Comparison of ENCODE assay signal across 34 cellular contexts in genomic region chr17:54518706-54519105, GRCh38.
"Had no signal": no experiment of that assay in that cellular context is flagged by ENCODE, and none has a peak within 500 bp of the region (broad histone marks: within the 10 kb centered on the region; RNA-seq: fewer than 3 reads in every experiment).

No MANE protein-coding gene starts in this region.

- ATAC-seq: activated CD4-positive, alpha-beta T cell treated with anti-CD3 and anti-CD28 coated beads for 36 hours; activated CD4-positive, CD25-positive, alpha-beta regulatory T cell treated with anti-CD3 and anti-CD28 coated beads, Interleukin-2, amount 50 U/mL, for 24 hours; activated CD8-positive, alpha-beta T cell treated with anti-CD3 and anti-CD28 coated beads, Interleukin-2, amount 10 ng/mL, durations not matched to agents 7 days and 5 days; activated T-cell treated with anti-CD3 and anti-CD28 coated beads, Interleukin-2, amount 50 U/mL, for 4 hours; activated T-cell treated with anti-CD3 and anti-CD28 coated beads, Interleukin-2, amount 50 U/mL, for 72 hours; activated T-helper 17 cell treated with anti-CD3 and anti-CD28 coated beads, Interleukin-2, amount 50 U/mL, for 72 hours; body of pancreas; T-cell; T-helper 17 cell; WTC11 had no signal

- H3K27me3 Mint-ChIP-seq: activated CD4-positive, alpha-beta memory T cell treated with anti-CD3 and anti-CD28 coated beads, Interleukin-2, amount 10 ng/mL, durations not matched to agents 7 days and 5 days; activated CD4-positive, alpha-beta T cell treated with anti-CD3 and anti-CD28 coated beads for 36 hours; activated CD4-positive, alpha-beta T cell treated with anti-CD3 and anti-CD28 coated beads, Interleukin-2, amount 10 ng/mL, durations not matched to agents 7 days and 5 days; activated naive CD8-positive, alpha-beta T cell; activated naive CD8-positive, alpha-beta T cell treated with anti-CD3 and anti-CD28 coated beads, Interleukin-2, amount 10 ng/mL, durations not matched to agents 7 days and 5 days; activated T-helper 17 cell treated with anti-CD3 and anti-CD28 coated beads, Interleukin-2, amount 50 U/mL, for 72 hours; T-cell; T-helper 17 cell had no signal

- H3K27ac ChIP-seq: adrenal gland, body of pancreas, brain microvascular endothelial cell, breast epithelium, VCaP had no signal

- H3K4me1 Mint-ChIP-seq: activated CD4-positive, alpha-beta memory T cell treated with anti-CD3 and anti-CD28 coated beads, Interleukin-2, amount 10 ng/mL, durations not matched to agents 7 days and 5 days; activated CD4-positive, alpha-beta T cell treated with anti-CD3 and anti-CD28 coated beads for 36 hours; activated CD4-positive, alpha-beta T cell treated with anti-CD3 and anti-CD28 coated beads, Interleukin-2, amount 10 ng/mL, durations not matched to agents 7 days and 5 days; activated naive CD8-positive, alpha-beta T cell treated with anti-CD3 and anti-CD28 coated beads, Interleukin-2, amount 10 ng/mL, durations not matched to agents 7 days and 5 days; activated T-helper 17 cell treated with anti-CD3 and anti-CD28 coated beads, Interleukin-2, amount 50 U/mL, for 72 hours; T-cell; T-helper 17 cell; WTC11 had no signal

- H3K27ac Mint-ChIP-seq: activated CD4-positive, alpha-beta memory T cell treated with anti-CD3 and anti-CD28 coated beads, Interleukin-2, amount 10 ng/mL, durations not matched to agents 7 days and 5 days; activated CD4-positive, alpha-beta T cell treated with anti-CD3 and anti-CD28 coated beads for 36 hours; activated CD4-positive, alpha-beta T cell treated with anti-CD3 and anti-CD28 coated beads, Interleukin-2, amount 10 ng/mL, durations not matched to agents 7 days and 5 days; activated CD8-positive, alpha-beta T cell treated with anti-CD3 and anti-CD28 coated beads, Interleukin-2, amount 10 ng/mL, durations not matched to agents 7 days and 5 days; activated naive CD4-positive, alpha-beta T cell treated with anti-CD3 and anti-CD28 coated beads for 36 hours; activated naive CD8-positive, alpha-beta T cell; activated naive CD8-positive, alpha-beta T cell treated with anti-CD3 and anti-CD28 coated beads, Interleukin-2, amount 10 ng/mL, durations not matched to agents 7 days and 5 days; activated T-cell treated with anti-CD3 and anti-CD28 coated beads, Interleukin-2, amount 50 U/mL, for 72 hours; activated T-helper 1 cell treated with anti-CD3 and anti-CD28 coated beads, Interleukin-12 subunit alpha, Interleukin-12 subunit beta, Interleukin-2, Interleukin-4 antibody, amounts not matched to agents 30 ng/mL and 10 ng/mL and 1 ng/mL, durations not matched to agents 14 hours and 24 hours and 36 hours; activated T-helper 17 cell treated with anti-CD3 and anti-CD28 coated beads, Interleukin-2, amount 50 U/mL, for 72 hours; T-cell; T-helper 17 cell; WTC11 had no signal

- H3K4me1 ChIP-seq: adrenal gland, breast epithelium had no signal

- H3K4me3 Mint-ChIP-seq: activated CD4-positive, alpha-beta memory T cell treated with anti-CD3 and anti-CD28 coated beads, Interleukin-2, amount 10 ng/mL, durations not matched to agents 7 days and 5 days; activated CD4-positive, alpha-beta T cell treated with anti-CD3 and anti-CD28 coated beads for 36 hours; activated CD4-positive, alpha-beta T cell treated with anti-CD3 and anti-CD28 coated beads, Interleukin-2, amount 10 ng/mL, durations not matched to agents 7 days and 5 days; activated CD8-positive, alpha-beta T cell treated with anti-CD3 and anti-CD28 coated beads, Interleukin-2, amount 10 ng/mL, durations not matched to agents 7 days and 5 days; activated naive CD4-positive, alpha-beta T cell treated with anti-CD3 and anti-CD28 coated beads for 36 hours; activated naive CD8-positive, alpha-beta T cell; activated naive CD8-positive, alpha-beta T cell treated with anti-CD3 and anti-CD28 coated beads, Interleukin-2, amount 10 ng/mL, durations not matched to agents 7 days and 5 days; activated T-cell treated with anti-CD3 and anti-CD28 coated beads, Interleukin-2, amount 50 U/mL, for 4 hours; activated T-cell treated with anti-CD3 and anti-CD28 coated beads, Interleukin-2, amount 50 U/mL, for 72 hours; activated T-helper 1 cell treated with anti-CD3 and anti-CD28 coated beads, Interleukin-12 subunit alpha, Interleukin-12 subunit beta, Interleukin-2, Interleukin-4 antibody, amounts not matched to agents 30 ng/mL and 10 ng/mL and 1 ng/mL, durations not matched to agents 14 hours and 24 hours and 36 hours; activated T-helper 17 cell treated with anti-CD3 and anti-CD28 coated beads, Interleukin-2, amount 50 U/mL, for 72 hours; T-cell; T-helper 17 cell; WTC11 had no signal

- H3K9me3 ChIP-seq: adrenal gland, body of pancreas, breast epithelium had no signal

- H3K36me3 ChIP-seq: adrenal gland, brain microvascular endothelial cell, breast epithelium had no signal

- H3K27me3 ChIP-seq: adrenal gland, body of pancreas, brain microvascular endothelial cell, breast epithelium had no signal

- H3K36me3 Mint-ChIP-seq: activated naive CD8-positive, alpha-beta T cell; activated naive CD8-positive, alpha-beta T cell treated with anti-CD3 and anti-CD28 coated beads, Interleukin-2, amount 10 ng/mL, durations not matched to agents 7 days and 5 days; T-cell had no signal

- DNase-seq: activated CD4-positive, alpha-beta memory T cell treated with anti-CD3 and anti-CD28 coated beads, Interleukin-2, amount 10 ng/mL, durations not matched to agents 7 days and 5 days; activated CD4-positive, alpha-beta T cell treated with anti-CD3 and anti-CD28 coated beads for 1 hour; activated CD4-positive, alpha-beta T cell treated with anti-CD3 and anti-CD28 coated beads for 36 hours; activated CD4-positive, alpha-beta T cell treated with anti-CD3 and anti-CD28 coated beads for 48 hours; activated CD4-positive, alpha-beta T cell treated with anti-CD3 and anti-CD28 coated beads, Interleukin-2, amount 10 ng/mL, durations not matched to agents 7 days and 5 days; activated CD4-positive, alpha-beta T cell treated with anti-CD3 and anti-CD28 coated beads, Interleukin-2, amount 50 U/mL, for 48 hours; activated CD4-positive, CD25-positive, alpha-beta regulatory T cell; activated CD8-positive, alpha-beta memory T cell treated with anti-CD3 and anti-CD28 coated beads, Interleukin-2, amount 50 U/mL, for 4 hours; activated CD8-positive, alpha-beta T cell treated with anti-CD3 and anti-CD28 coated beads, Interleukin-2, amount 10 ng/mL, durations not matched to agents 7 days and 5 days; activated effector memory CD4-positive, alpha-beta T cell treated with anti-CD3 and anti-CD28 coated beads, Interleukin-2, amount 50 U/mL, for 16 hours; activated gamma-delta T cell treated with Interleukin-2 at 50 U/mL for 16 hours; activated naive CD4-positive, alpha-beta T cell; activated naive CD4-positive, alpha-beta T cell treated with anti-CD3 and anti-CD28 coated beads for 36 hours; activated naive CD4-positive, alpha-beta T cell treated with anti-CD3 and anti-CD28 coated beads, Interleukin-2, amount 50 U/mL, for 16 hours; activated naive CD8-positive, alpha-beta T cell treated with anti-CD3 and anti-CD28 coated beads, Interleukin-2, amount 10 ng/mL, durations not matched to agents 7 days and 5 days; activated T-cell treated with anti-CD3 and anti-CD28 coated beads for 4 hours; activated T-cell treated with anti-CD3 and anti-CD28 coated beads, Interleukin-2, amount 50 U/mL, for 1 hour; activated T-cell treated with anti-CD3 and anti-CD28 coated beads, Interleukin-2, amount 50 U/mL, for 4 hours; activated T-cell treated with anti-CD3 and anti-CD28 coated beads, Interleukin-2, amount 50 U/mL, for 72 hours; adrenal gland; amniotic stem cell; body of pancreas; brain microvascular endothelial cell; central memory CD4-positive, alpha-beta T cell; SW 1271; T-cell; T-helper 17 cell had no signal

- H3K4me3 ChIP-seq: adrenal gland, body of pancreas, breast epithelium had no signal
